1 cellular context compared by ENCODE assay signal in the genomic region with DNA sequence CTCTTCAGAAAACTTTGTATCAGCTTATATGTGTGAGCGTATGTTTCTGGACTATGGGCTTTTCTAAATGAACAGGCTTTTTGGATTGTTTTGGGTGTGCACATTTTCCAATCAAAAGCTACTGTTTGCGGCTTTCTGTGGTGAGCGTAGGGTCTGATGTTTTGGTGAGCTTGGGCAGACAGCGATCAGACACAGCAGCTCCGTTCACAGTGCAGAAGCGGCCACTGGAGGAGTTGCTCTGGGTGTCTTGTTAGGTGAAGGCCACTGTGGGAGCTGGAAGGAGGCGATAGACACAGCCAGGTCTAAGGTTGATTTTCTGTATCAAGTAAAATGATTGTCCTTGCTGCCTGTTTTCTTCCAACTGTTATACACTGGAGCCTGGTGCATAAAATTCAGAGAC.
TF ChIP-seq lines count a peak whose summit lies in the region.

No MANE protein-coding gene starts in this region.

TF ChIP-seq in K562, 482 proteins besides CTCF, POLR2A, EP300 and RAD21 (continued from another document):
- no peak for TF ChIP-seq SFPQ (IDR thresholded peaks at IDR 0.05; ENCODE audit: low read depth, low read length)
- no peak for TF ChIP-seq SIN3B (IDR thresholded peaks at IDR 0.05; ENCODE audit: low read depth)
- TF ChIP-seq CBX8 (IDR thresholded peaks at IDR 0.05; ENCODE audit: borderline replicate concordance, extremely low read depth, low read depth, low read length, poor library complexity, severe bottlenecking): no peak
- no peak for TF ChIP-seq NFRKB (IDR thresholded peaks at IDR 0.05; ENCODE audit: low read depth)
- no peak for TF ChIP-seq PHF8 (IDR thresholded peaks at IDR 0.05; ENCODE audit: borderline replicate concordance, low read length)
- no peak for TF ChIP-seq SETDB1 (IDR thresholded peaks at IDR 0.05; ENCODE audit: low read length)
